Comparison of ENCODE assay signal across 28 cellular contexts in genomic region chr1:207028884-207029283, GRCh38. TPM values are rescaled to one million over a fixed set of nuclear protein-coding genes. Genes with fewer than 3 reads are reported as not detected.
DNase-seq lines count a peak whose midpoint lies in the region; ATAC-seq and TF ChIP-seq lines count a peak whose summit lies in the region.
"Had no signal": no experiment of that assay in that cellular context is flagged by ENCODE, and none has a peak within 500 bp of the region (broad histone marks: within the 10 kb centered on the region; RNA-seq: fewer than 3 reads in every experiment).

No MANE protein-coding gene starts in this region.

- H3K9ac ChIP-seq in HCT116 (ENCODE audit: low read length) = no peak overlapping the region

- no TSS peak for BruUV-seq in HCT116 (replicated peaks; lab: Mats Ljungman, UMichigan)

- 36 to 50% methylated on average over 1 of the region's 1 CpG for WGBS in esophagus squamous epithelium, 2 donors

- H2AFZ ChIP-seq in HCT116 (ENCODE audit: low read depth, low read length, poor library complexity, severe bottlenecking) = no peak overlapping the region

- DNase-seq in HCT116 (ENCODE audit: low read depth, low spot score) (no peak), RWPE2 (ENCODE audit: low spot score) (no peak), esophagus squamous epithelium (lab: John Stamatoyannopoulos, UW) (no peak), GM19240 (ENCODE audit: insufficient read length, low spot score) (no peak), NCI-H1436 treated with DMSO at 0.1 percent for 48 hours (lab: John Stamatoyannopoulos, UW) (no peak)
- DNase-seq: activated CD4-positive, CD25-positive, alpha-beta regulatory T cell; activated CD8-positive, alpha-beta memory T cell treated with anti-CD3 and anti-CD28 coated beads for 24 hours; activated naive CD4-positive, alpha-beta T cell treated with anti-CD3 and anti-CD28 coated beads, Interleukin-2, amount 50 U/mL, for 16 hours; activated T-cell treated with anti-CD3 and anti-CD28 coated beads, Interleukin-2, amount 50 U/mL, for 48 hours; aorta; DMS 273 treated with DMSO at 0.1 percent for 48 hours; effector CD4-positive, alpha-beta T cell; head of caudate nucleus; left ventricle myocardium superior; MV-4-11; NCI-H187 treated with DMSO at 0.1 percent for 48 hours; NCI-H345; NK-92 treated with Interleukin-12 subunit alpha and Interleukin-12 subunit beta, amount 100 ng/mL, for 24 hours; T-helper 9 cell had no signal

- no peaks in the 10 kb centered on the region for H4K20me1 ChIP-seq in HCT116 (ENCODE audit: insufficient read depth)

- intact Hi-C loops in HCT116 (cut with micrococcal nuclease) (no loop called here), esophagus squamous epithelium (cut with DNase I) (no loop called here)

- peaks cover 50 to 100% of the 10 kb centered on the region in 2 experiments for H3K4me1 ChIP-seq in HCT116 (ENCODE audit: control insufficient read depth in 1 of 2, insufficient read depth in 2 of 2, low read length in 2 of 2)
- peaks cover 57% of the 10 kb centered on the region for H3K4me1 ChIP-seq in RWPE2 (ENCODE audit: insufficient read depth, poor library complexity, severe bottlenecking)
- H3K4me1 ChIP-seq in esophagus squamous epithelium = peaks cover 10 to 86% (median 20%) of the 10 kb centered on the region in 3 donors

- H3K27ac ChIP-seq in HCT116 (ENCODE audit: low read depth, low read length) = no peak overlapping the region
- peak overlapping the region; percentile 97 for H3K27ac ChIP-seq in RWPE2 (ENCODE audit: poor library complexity, severe bottlenecking)
- peak overlapping the region; percentile 85 to 98 (median 96) for H3K27ac ChIP-seq in esophagus squamous epithelium
- H3K27ac ChIP-seq in skin epidermis = peak overlapping the region in 17 of 21 experiments; percentile 20 to 93 (median 85)
- H3K27ac ChIP-seq: neutrophil had no signal

- RAD21 ChIA-PET in HCT116 (lab: Charles Lee; ENCODE audit: low non-redundant PET in 1 of 2, low total read pairs in 2 of 2, uncharacterized antibody in 2 of 2, unreplicated experiment in 2 of 2) = no interaction called here

- no peaks in the 10 kb centered on the region for H3K9me2 ChIP-seq in HCT116 (ENCODE audit: insufficient read depth)

- no peak for TF ChIP-seq CTCF in HCT116 (IDR thresholded peaks at IDR 0.05 in 2 of 3, conservative IDR thresholded peaks at IDR 0.05 in 1 of 3; ENCODE audit: borderline replicate concordance in 1 of 3, insufficient read depth in 1 of 3, low read depth in 2 of 3, low read length in 2 of 3)
- TF ChIP-seq CTCF in RWPE2 (IDR thresholded peaks at IDR 0.05; ENCODE audit: poor library complexity, severe bottlenecking) = no peak
- no peak for TF ChIP-seq CTCF in esophagus squamous epithelium (IDR thresholded peaks at IDR 0.05)

- CTCF ChIA-PET in HCT116 (lab: Charles Lee) = no interaction called here

- H3K79me2 ChIP-seq in HCT116 (ENCODE audit: insufficient read depth, low read length) = peaks cover 3% of the 10 kb centered on the region; the same call in 1 of the 2 replicates

- peak overlapping the region; percentile 68 for H3K4me2 ChIP-seq in HCT116 (ENCODE audit: low read length)

- H3K9me3 ChIP-seq in HCT116 (ENCODE audit: control insufficient read depth in 1 of 2, insufficient read depth in 1 of 2, low read depth in 1 of 2, low read length in 2 of 2) = no peaks in the 10 kb centered on the region
- no peaks in the 10 kb centered on the region for H3K9me3 ChIP-seq in RWPE2 (ENCODE audit: severe bottlenecking)
- no peaks in the 10 kb centered on the region for H3K9me3 ChIP-seq in esophagus squamous epithelium
- H3K9me3 ChIP-seq: neutrophil had no signal

- POLR2A ChIA-PET in HCT116 (lab: Charles Lee) = interaction anchor here (1.3 to 1.5 kb wide), 2 partner anchors 21 to 24 kb away, joined by 3 to 5 read pairs; partner anchors contain the start of gene PFKFB2

- ATAC-seq in HCT116 = no peak
- ATAC-seq in RWPE2 (ENCODE audit: low read depth) = no peak
- no peak for ATAC-seq in HG03135 (IDR thresholded peaks at IDR 0.05; ENCODE audit: unreplicated experiment)
- ATAC-seq in HG03108 (IDR thresholded peaks at IDR 0.05; ENCODE audit: unreplicated experiment) = no peak
- ATAC-seq: left ventricle myocardium superior had no signal

- H3K27me3 ChIP-seq in HCT116 (ENCODE audit: insufficient read depth, low read length) = no peaks in the 10 kb centered on the region
- H3K27me3 ChIP-seq in RWPE2 (ENCODE audit: insufficient read depth, poor library complexity, severe bottlenecking) = no peaks in the 10 kb centered on the region
- peaks cover 0 to 12% (median 0%) of the 10 kb centered on the region in 4 donors for H3K27me3 ChIP-seq in esophagus squamous epithelium

- TF ChIP-seq RAD21 in HCT116 (IDR thresholded peaks at IDR 0.05; ENCODE audit: low read depth) = no peak

- H3K36me3 ChIP-seq in HCT116 (ENCODE audit: control insufficient read depth in 1 of 2, insufficient read depth in 2 of 2, low read length in 2 of 2) = no peaks in the 10 kb centered on the region
- H3K36me3 ChIP-seq in RWPE2 (ENCODE audit: low read depth) = peaks cover 65% of the 10 kb centered on the region
- peaks cover 0 to 17% (median 0%) of the 10 kb centered on the region in 3 donors for H3K36me3 ChIP-seq in esophagus squamous epithelium
- H3K36me3 ChIP-seq: neutrophil had no signal

- no peak overlapping the region for H3K4me3 ChIP-seq in HCT116 (replicated peaks in 1 of 2; ENCODE audit: low read depth in 1 of 2, low read length in 2 of 2)
- H3K4me3 ChIP-seq in RWPE2 (ENCODE audit: severe bottlenecking) = no peak overlapping the region
- peak overlapping the region in 2 of 4 donors; percentile 53 to 55 for H3K4me3 ChIP-seq in esophagus squamous epithelium
- H3K4me3 ChIP-seq in skin epidermis = peak overlapping the region in 1 of 7 experiments; percentile 7

- TF ChIP-seq POLR2A in HCT116 (IDR thresholded peaks at IDR 0.05; ENCODE audit: borderline replicate concordance, extremely low read depth, insufficient read depth, insufficient read length) (no peak), esophagus squamous epithelium (IDR thresholded peaks at IDR 0.05) (no peak)

TF ChIP-seq in HCT116, 20 proteins besides CTCF, POLR2A, EP300 and RAD21:
- no peak for TF ChIP-seq TCF7L2 (IDR thresholded peaks at IDR 0.05; ENCODE audit: borderline replicate concordance, extremely low read depth, insufficient read depth, insufficient read length)

RNA-seq across cellular contexts. Expression of gene C1orf116, which starts 3.7 kb away (rescaled TPM):
- 3.6 TPM for total RNA-seq in HCT116 (2021; ENCODE audit: unreplicated experiment)
- polyA plus RNA-seq in HCT116 (2012) = 3.3 and 4.8 TPM in 2 replicates
- 100 to 1,000 TPM in 1 of 4 donors, 10 to 100 TPM in 3; 52.8 to 173 (median 86.4) TPM for total RNA-seq in esophagus squamous epithelium
- total RNA-seq: G401 had no signal

RNA-seq across cellular contexts. Expression of gene YOD1, which starts 22.1 kb away (rescaled TPM):
- total RNA-seq in HCT116 (2021; ENCODE audit: unreplicated experiment) (13.6 TPM), esophagus squamous epithelium (10 to 100 TPM in 3 of 4 donors, 1 to 10 TPM in 1; 9.6 to 32.0 (median 22.9) TPM)
- polyA plus RNA-seq in HCT116 (2012) = 5.1 and 6.2 TPM in 2 replicates

RNA-seq across cellular contexts. Expression of gene PFKFB2, which starts 24.2 kb away (rescaled TPM):
- total RNA-seq in HCT116 (2021; ENCODE audit: unreplicated experiment) = 13.9 TPM
- polyA plus RNA-seq in HCT116 (2012) = 3.7 and 4.1 TPM in 2 replicates
- total RNA-seq in esophagus squamous epithelium = 10 to 100 TPM in 3 of 4 donors, 1 to 10 TPM in 1; 9.4 to 28.7 (median 12.3) TPM

RNA-seq across cellular contexts. Expression of gene FCAMR, which starts 58.6 kb away (rescaled TPM):
- total RNA-seq in HCT116 (2021; ENCODE audit: unreplicated experiment) = not detected
- polyA plus RNA-seq in HCT116 (2012) = not detected in 2 replicates
- not detected for total RNA-seq in esophagus squamous epithelium
- total RNA-seq: aorta, G401, left ventricle myocardium superior, RPMI7951, subcutaneous adipose tissue had no signal
- polyA plus RNA-seq: aorta, CD14-positive monocyte had no signal

RNA-seq across cellular contexts. Expression of gene C4BPB, which starts 59.8 kb away (rescaled TPM):
- total RNA-seq in HCT116 (2021; ENCODE audit: unreplicated experiment) = not detected
- polyA plus RNA-seq in HCT116 (2012) = not detected in 2 replicates
- total RNA-seq in esophagus squamous epithelium = under 1 TPM in 1 of 4 donors, not detected in 3; 0.38 TPM
- total RNA-seq: G401, left ventricle myocardium superior, renal cortical epithelial cell, RPMI7951 had no signal
- polyA plus RNA-seq: CD14-positive monocyte had no signal

Comparison
In these comparisons a context has a peak if more than half of its experiments do, and no peak if none do; other contexts are left out.
1. RNA of gene C1orf116, which starts 3.7 kb away (total RNA-seq): 52.8 to 173 TPM in esophagus squamous epithelium; 3.6 TPM in HCT116 (single experiment); every median in the first group is over 10 times any median in the second.